In the genomic region with DNA sequence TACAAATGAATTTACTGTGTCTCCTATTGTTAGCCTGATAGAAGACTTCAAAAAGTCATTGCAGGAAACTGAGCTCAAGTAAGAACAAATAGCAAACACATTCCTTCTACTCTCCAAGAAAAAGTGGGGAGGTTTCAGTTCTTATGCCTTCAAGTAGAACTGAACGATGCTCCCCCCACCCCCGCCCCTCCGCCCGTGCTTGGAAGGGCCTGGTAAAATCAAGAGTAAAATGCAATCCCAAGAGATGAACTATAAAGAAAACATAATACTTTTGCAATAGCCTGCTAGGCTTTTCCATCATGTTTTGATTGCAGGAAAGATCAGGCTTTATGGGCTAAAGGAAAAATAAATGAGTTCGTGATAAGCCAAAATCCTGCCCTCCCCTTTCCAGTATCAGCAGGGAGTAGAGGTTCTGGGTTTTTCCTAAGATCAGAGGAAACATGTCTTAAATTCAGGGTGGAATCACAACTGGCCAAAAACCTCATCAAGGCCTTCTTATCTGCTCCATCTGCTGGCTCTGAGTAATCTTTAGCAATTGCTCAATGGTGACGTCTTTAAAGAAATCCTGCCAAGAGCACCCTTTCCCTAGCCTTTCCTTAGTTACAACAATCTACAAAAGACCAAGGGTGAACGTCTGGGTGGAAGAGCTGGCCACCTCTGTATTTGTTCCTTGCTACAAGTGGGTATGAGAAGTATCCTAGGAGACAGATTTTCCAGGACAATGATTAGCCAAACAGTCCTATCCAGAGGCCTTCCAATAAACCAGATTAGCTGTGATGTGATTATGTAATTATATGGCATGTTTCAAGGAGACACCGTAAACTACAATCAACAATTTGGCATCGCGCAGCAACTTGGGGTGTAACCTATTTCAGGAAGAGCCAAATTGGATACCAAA, we compare ENCODE assay signal across 10 cellular contexts.
A peak's percentile ranks its signal among the peaks of the same experiment; 100 is the strongest.
DNase-seq lines count a peak whose midpoint lies in the region; ATAC-seq and TF ChIP-seq lines count a peak whose summit lies in the region.
"Had no signal": no experiment of that assay in that cellular context is flagged by ENCODE, and none has a peak within 500 bp of the region (broad histone marks: within the 10 kb centered on the region; RNA-seq: fewer than 3 reads in every experiment).

No MANE protein-coding gene starts in this region.

- peak overlapping the region in 2 of 3 donors; percentile 17 to 25 for H3K27ac ChIP-seq in thyroid gland
- H3K27ac ChIP-seq: BLaER1 treated with 17β-estradiol and CSF1 and Interleukin-3, amounts not matched to agents 10 nM and 100 nM had no signal

- no peaks in the 10 kb centered on the region for H3K36me3 ChIP-seq in thyroid gland
- H3K36me3 ChIP-seq: BLaER1 treated with 17β-estradiol and CSF1 and Interleukin-3, amounts not matched to agents 10 nM and 100 nM had no signal

- peak; percentile 13 for DNase-seq in NCI-H146 (lab: John Stamatoyannopoulos, UW)
- no peak for DNase-seq in NCI-H146 treated with DMSO at 0.1 percent for 48 hours (lab: John Stamatoyannopoulos, UW; ENCODE audit: unreplicated experiment)
- DNase-seq in T1000 (lab: John Stamatoyannopoulos, UW), result peak; percentile 16
- DNase-seq in left ventricle myocardium superior, result peak; percentile 41
- no peak for DNase-seq in thyroid gland
- no peak for DNase-seq in iPS-NIHi11 (ENCODE audit: low spot score)
- no peak for DNase-seq in globus pallidus (ENCODE audit: low spot score)
- DNase-seq: posterior cingulate gyrus had no signal

- no peaks in the 10 kb centered on the region for H3K4me1 ChIP-seq in thyroid gland

- 41 to 46% methylated on average over 10 of the region's 10 CpGs for WGBS in thyroid gland, 2 donors

- H3K27me3 ChIP-seq in thyroid gland, result no peaks in the 10 kb centered on the region

- intact Hi-C loops in left ventricle myocardium superior (cut with micrococcal nuclease) (loop anchor here (10.0 kb wide), 1 partner anchor 114 kb away; no protein-coding TSS in a partner anchor), thyroid gland (cut with DNase I) (no loop called here)

- H3K9me3 ChIP-seq in thyroid gland, result no peaks in the 10 kb centered on the region

- ATAC-seq in left ventricle myocardium superior, result peak; percentile 89
- ATAC-seq in HG02938 (IDR thresholded peaks at IDR 0.05; ENCODE audit: unreplicated experiment), result no peak

- no peak overlapping the region for H3K4me3 ChIP-seq in thyroid gland (replicated peaks in 1 of 3)
- H3K4me3 ChIP-seq: BLaER1 treated with 17β-estradiol and CSF1 and Interleukin-3, amounts not matched to agents 10 nM and 100 nM had no signal

- no peak for TF ChIP-seq CTCF in thyroid gland (IDR thresholded peaks at IDR 0.05)

- TF ChIP-seq POLR2A in thyroid gland (IDR thresholded peaks at IDR 0.05), result no peak

Comparison
In these comparisons a context has a peak if more than half of its experiments do, and no peak if none do; other contexts are left out.
1. DNase-seq: peak in NCI-H146 (single experiment), T1000 (single experiment) and left ventricle myocardium superior (single experiment); none in NCI-H146 treated with DMSO at 0.1 percent for 48 hours (single experiment), thyroid gland (0 of 2), iPS-NIHi11 (single experiment) and globus pallidus (single experiment).